In the genomic region with DNA sequence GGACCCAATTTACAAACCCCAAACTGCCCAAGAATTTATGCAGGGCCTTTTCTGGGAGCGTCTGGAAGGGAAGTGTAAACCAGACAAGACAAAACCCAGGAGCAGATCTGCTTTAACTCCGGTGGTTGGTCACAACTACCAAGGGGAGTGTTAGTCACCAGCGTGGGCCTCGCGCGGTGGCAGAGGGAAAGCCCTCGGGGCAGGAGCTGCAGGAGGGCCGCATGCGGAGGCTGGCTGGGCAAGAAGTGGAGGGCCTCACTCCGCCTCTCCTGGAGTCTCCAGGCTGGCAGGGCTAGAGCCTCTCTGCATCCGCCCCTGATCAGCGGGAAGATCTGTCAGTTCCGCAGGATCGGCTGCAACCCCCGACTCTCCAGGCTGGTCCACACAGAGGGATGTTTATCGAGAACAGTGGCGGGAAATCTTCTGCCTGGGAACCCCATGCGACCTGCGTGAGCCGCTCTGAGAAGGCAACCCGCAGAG, we compare ENCODE assay signal across 10 cellular contexts. TPM values are rescaled to one million over a fixed set of nuclear protein-coding genes. Genes with fewer than 3 reads are reported as not detected.
DNase-seq lines count a peak whose midpoint lies in the region; ATAC-seq and TF ChIP-seq lines count a peak whose summit lies in the region.
"Had no signal": no experiment of that assay in that cellular context is flagged by ENCODE, and none has a peak within 500 bp of the region (broad histone marks: within the 10 kb centered on the region; RNA-seq: fewer than 3 reads in every experiment).

No MANE protein-coding gene starts in this region.

- no peak overlapping the region for H3K27ac ChIP-seq in prostate gland

- no peaks in the 10 kb centered on the region for H3K4me1 ChIP-seq in prostate gland (replicated peaks)

- no peak overlapping the region for H3K4me3 ChIP-seq in prostate gland

- no peaks in the 10 kb centered on the region for H3K9me3 ChIP-seq in prostate gland

- ATAC-seq in left ventricle myocardium superior (peak; percentile 21), sciatic nerve (peak; percentile 19), GM21576 (IDR thresholded peaks at IDR 0.05; ENCODE audit: unreplicated experiment) (no peak)

- no peak for TF ChIP-seq POLR2A in prostate gland (IDR thresholded peaks at IDR 0.05)

- WGBS in prostate gland: 56% methylated on average over 21 of the region's 21 CpGs

- DNase-seq in GM10266 (ENCODE audit: extremely low spot score) (peak; percentile 10), amniotic epithelial cell (ENCODE audit: low read depth) (peak; percentile 12), left ventricle myocardium superior (peak; percentile 34), sciatic nerve (ENCODE audit: low spot score) (peak; percentile 47), prostate gland (ENCODE audit: low spot score) (no peak), NCI-H1436 treated with DMSO at 0.1 percent for 48 hours (lab: John Stamatoyannopoulos, UW) (no peak), GF-D8 (lab: John Stamatoyannopoulos, UW) (no peak)
- DNase-seq: midbrain, NCI-H1105 had no signal

- intact Hi-C loops in left ventricle myocardium superior (cut with micrococcal nuclease) (no loop called here), sciatic nerve (cut with DNase I) (no loop called here), prostate gland (cut with DNase I) (no loop called here)

- no peaks in the 10 kb centered on the region for H3K36me3 ChIP-seq in prostate gland

- TF ChIP-seq CTCF in GM10266 (IDR thresholded peaks at IDR 0.05; ENCODE audit: control insufficient read depth, insufficient read depth, low read depth, missing control alignments) (no peak), prostate gland (IDR thresholded peaks at IDR 0.05) (no peak)

- H3K27me3 ChIP-seq in prostate gland (replicated peaks; ENCODE audit: insufficient read depth): peaks cover 3% of the 10 kb centered on the region

RNA-seq across cellular contexts. Expression of a gene that starts 2.0 kb away (rescaled TPM):
- total RNA-seq in left ventricle myocardium superior (0.82 TPM), sciatic nerve (6.1 TPM), prostate gland (under 1 TPM; 0.28 to 0.32 TPM)

Comparison
In these comparisons a context has a peak if more than half of its experiments do, and no peak if none do; other contexts are left out.
1. DNase-seq: peak in GM10266 (single experiment), amniotic epithelial cell (single experiment), left ventricle myocardium superior (single experiment) and sciatic nerve (single experiment); none in prostate gland (single experiment), NCI-H1436 treated with DMSO at 0.1 percent for 48 hours (single experiment) and GF-D8 (single experiment).